14 cellular contexts compared by ENCODE assay signal in genomic region chr21:42638266-42638863, GRCh38. TPM values are rescaled to one million over a fixed set of nuclear protein-coding genes. Genes with fewer than 3 reads are reported as not detected.
A peak's percentile ranks its signal among the peaks of the same experiment; 100 is the strongest.
DNase-seq lines count a peak whose midpoint lies in the region; ATAC-seq and TF ChIP-seq lines count a peak whose summit lies in the region.
"Had no signal": no experiment of that assay in that cellular context is flagged by ENCODE, and none has a peak within 500 bp of the region (broad histone marks: within the 10 kb centered on the region; RNA-seq: fewer than 3 reads in every experiment).

No MANE protein-coding gene starts in this region.

- no peak overlapping the region for H2BK5ac ChIP-seq in mesenchymal stem cell (ENCODE audit: low read depth, low read length, poor library complexity, severe bottlenecking)

- no peak overlapping the region for H3K9ac ChIP-seq in mesenchymal stem cell (ENCODE audit: low read length)
- H3K9ac ChIP-seq: BLaER1 treated with 17β-estradiol and CSF1 and Interleukin-3, amounts not matched to agents 10 nM and 100 nM had no signal

- H3K79me1 ChIP-seq in mesenchymal stem cell (replicated peaks; ENCODE audit: low read length, poor library complexity, severe bottlenecking), result no peaks in the 10 kb centered on the region

- peak overlapping the region; percentile 14 for H2BK15ac ChIP-seq in mesenchymal stem cell (ENCODE audit: low read depth, poor library complexity, severe bottlenecking)

- H2BK12ac ChIP-seq in mesenchymal stem cell (ENCODE audit: low read length in 2 of 2), result peak overlapping the region in 1 of 2 experiments; percentile 45

- H3K79me2 ChIP-seq in GM23338 (replicated peaks; ENCODE audit: insufficient read depth), result no peaks in the 10 kb centered on the region

- H3K27me3 Mint-ChIP-seq in GM23338 (ENCODE audit: insufficient read depth, low read depth, poor library complexity) (no peaks in the 10 kb centered on the region), chondrocyte (ENCODE audit: low read depth) (peaks cover 36% of the 10 kb centered on the region)

- no peak overlapping the region for H2AK5ac ChIP-seq in mesenchymal stem cell (ENCODE audit: low read length, severe bottlenecking)

- no peak overlapping the region for H3K4me3 ChIP-seq in GM23338
- no peak overlapping the region for H3K4me3 ChIP-seq in mesenchymal stem cell (ENCODE audit: insufficient read depth in 1 of 2, low read depth in 1 of 2, low read length in 2 of 2)
- no peak overlapping the region for H3K4me3 ChIP-seq in spleen
- H3K4me3 ChIP-seq: BLaER1 treated with 17β-estradiol and CSF1 and Interleukin-3, amounts not matched to agents 10 nM and 100 nM; GM12878; HAP-1 had no signal

- no peak overlapping the region for H3K23ac ChIP-seq in mesenchymal stem cell (ENCODE audit: low read length in 2 of 2)

- no peak overlapping the region for H3K27ac ChIP-seq in GM23338 (ENCODE audit: low read depth)
- H3K27ac ChIP-seq in mesenchymal stem cell (ENCODE audit: low read length, poor library complexity, severe bottlenecking), result no peak overlapping the region
- no peak overlapping the region for H3K27ac ChIP-seq in spleen
- H3K27ac ChIP-seq: BLaER1 treated with 17β-estradiol and CSF1 and Interleukin-3, amounts not matched to agents 10 nM and 100 nM had no signal

- H3K18ac ChIP-seq in mesenchymal stem cell (ENCODE audit: low read depth in 1 of 2, low read length in 2 of 2), result peak overlapping the region in 1 of 2 experiments; percentile 55

- H4K8ac ChIP-seq in mesenchymal stem cell (ENCODE audit: low read length), result no peak overlapping the region

- H3K14ac ChIP-seq in mesenchymal stem cell (ENCODE audit: low read length in 2 of 2), result no peak overlapping the region

- POLR2A ChIA-PET in GM10248 (lab: Yijun Ruan, JAX), result no interaction called here

- no peak for DNase-seq in GM23338 (ENCODE audit: low spot score)
- DNase-seq in chondrocyte (ENCODE audit: low spot score), result peak; percentile 46
- no peak for DNase-seq in mesenchymal stem cell
- DNase-seq in spleen, result peak; percentile 55
- DNase-seq in GM10248 (ENCODE audit: extremely low spot score), result no peak
- no peak for DNase-seq in activated effector memory CD4-positive, alpha-beta T cell treated with Interleukin-2 at 50 U/mL for 16 hours
- no peak for DNase-seq in SHP77 treated with DMSO at 0.1 percent for 48 hours (lab: John Stamatoyannopoulos, UW)
- DNase-seq: 8988T; CD4-positive, CD25-positive, alpha-beta regulatory T cell; DMS 273 treated with DMSO at 0.1 percent for 48 hours had no signal

- 0 out of 2 replicates have a peak, but pooled peaks cover 4% of the 10 kb centered on the region for H3F3A ChIP-seq in GM23338 (replicated peaks; ENCODE audit: low read depth)

- H3K9me3 Mint-ChIP-seq in GM23338 (no peaks in the 10 kb centered on the region), chondrocyte (ENCODE audit: low read depth) (no peaks in the 10 kb centered on the region)
- H3K9me3 Mint-ChIP-seq: CD4-positive, CD25-positive, alpha-beta regulatory T cell had no signal

- WGBS in mesenchymal stem cell, result 83% methylated on average over 18 of the region's 19 CpGs
- 49 to 55% (median 55%) methylated on average over 17 to 19 of the region's 19 CpGs for WGBS in spleen, 5 donors

- peak overlapping the region in 1 of 2 experiments; percentile 54 for H3K4ac ChIP-seq in mesenchymal stem cell (ENCODE audit: low read depth in 1 of 2, low read length in 2 of 2)

- H3K9me2 ChIP-seq in GM23338 (ENCODE audit: insufficient read depth), result no peaks in the 10 kb centered on the region

- intact Hi-C loops in spleen (cut with DNase I; ENCODE audit: low total_unique reads), result no loop called here

- H4K20me1 ChIP-seq in GM23338 (replicated peaks; ENCODE audit: insufficient read depth), result no peaks in the 10 kb centered on the region

- H3K4me1 ChIP-seq in GM23338 (ENCODE audit: insufficient read depth) (peaks cover 18% of the 10 kb centered on the region; the same call in 1 of the 2 replicates), mesenchymal stem cell (ENCODE audit: control insufficient read depth, insufficient read depth, low read depth, low read length) (peaks cover 9% of the 10 kb centered on the region), spleen (peaks cover 0 to 14% (median 7%) of the 10 kb centered on the region in 6 donors)
- H3K4me1 ChIP-seq: BLaER1 treated with 17β-estradiol and CSF1 and Interleukin-3, amounts not matched to agents 10 nM and 100 nM; HAP-1 had no signal

- H3K27me3 ChIP-seq in GM23338 (ENCODE audit: insufficient read depth) (no peaks in the 10 kb centered on the region), mesenchymal stem cell (ENCODE audit: control insufficient read depth in 1 of 2, insufficient read depth in 1 of 2, low read length in 2 of 2) (peaks cover 24 to 25% of the 10 kb centered on the region in 2 experiments), spleen (replicated peaks in 1 of 7) (peaks cover 0 to 59% (median 0%) of the 10 kb centered on the region in 7 donors)

- H3K4me1 Mint-ChIP-seq in GM23338 (peaks cover 27% of the 10 kb centered on the region), chondrocyte (ENCODE audit: low read depth) (no peaks in the 10 kb centered on the region)
- H3K4me1 Mint-ChIP-seq: CD4-positive, CD25-positive, alpha-beta regulatory T cell; IgD-negative memory B cell had no signal

- H3K36me3 Mint-ChIP-seq in GM23338 (ENCODE audit: low read depth), result no peaks in the 10 kb centered on the region
- no peaks in the 10 kb centered on the region for H3K36me3 Mint-ChIP-seq in chondrocyte (ENCODE audit: low read depth)
- H3K36me3 Mint-ChIP-seq: CD4-positive, CD25-positive, alpha-beta regulatory T cell; IgD-negative memory B cell had no signal

- H2BK120ac ChIP-seq in mesenchymal stem cell (ENCODE audit: low read depth, low read length), result peak overlapping the region; percentile 15

- H3K9me3 ChIP-seq in mesenchymal stem cell (ENCODE audit: control insufficient read depth, low read length) (no peaks in the 10 kb centered on the region), spleen (no peaks in the 10 kb centered on the region)
- H3K9me3 ChIP-seq: BLaER1 treated with 17β-estradiol and CSF1 and Interleukin-3, amounts not matched to agents 10 nM and 100 nM; HAP-1 had no signal

- no peak overlapping the region for H3K4me3 Mint-ChIP-seq in GM23338
- no peak overlapping the region for H3K4me3 Mint-ChIP-seq in chondrocyte (ENCODE audit: unreplicated experiment)
- H3K4me3 Mint-ChIP-seq: CD4-positive, CD25-positive, alpha-beta regulatory T cell; IgD-negative memory B cell had no signal

- no peaks in the 10 kb centered on the region for H3K36me3 ChIP-seq in GM23338 (ENCODE audit: insufficient read depth)
- H3K36me3 ChIP-seq in mesenchymal stem cell (ENCODE audit: control insufficient read depth in 1 of 2, insufficient read depth in 2 of 2, low read depth in 1 of 2, low read length in 2 of 2), result no peaks in the 10 kb centered on the region
- no peaks in the 10 kb centered on the region for H3K36me3 ChIP-seq in spleen
- H3K36me3 ChIP-seq: BLaER1 treated with 17β-estradiol and CSF1 and Interleukin-3, amounts not matched to agents 10 nM and 100 nM; HAP-1 had no signal

- peak overlapping the region; percentile 85 for H2AFZ ChIP-seq in GM23338
- H2AFZ ChIP-seq in mesenchymal stem cell (ENCODE audit: low read depth, low read length), result no peak overlapping the region

- no peak for ATAC-seq in GM23338
- ATAC-seq: GM12878 had no signal

- no peak for TF ChIP-seq POLR2A in spleen (IDR thresholded peaks at IDR 0.05)

- no peak overlapping the region for H3K27ac Mint-ChIP-seq in GM23338
- H3K27ac Mint-ChIP-seq in chondrocyte (ENCODE audit: unreplicated experiment), result no peak overlapping the region
- H3K27ac Mint-ChIP-seq: CD4-positive, CD25-positive, alpha-beta regulatory T cell; IgD-negative memory B cell had no signal

- H4K91ac ChIP-seq in mesenchymal stem cell (ENCODE audit: low read length), result no peak overlapping the region

- CTCF ChIA-PET in GM10248 (lab: Yijun Ruan, JAX), result interaction anchor here (1.1 kb wide), 1 partner anchor 22 kb away, joined by 3 read pairs; no protein-coding TSS in a partner anchor

- no peak for TF ChIP-seq CTCF in GM23338 (conservative IDR thresholded peaks at IDR 0.05; ENCODE audit: low read depth in 2 of 2)
- no peak for TF ChIP-seq CTCF in chondrocyte (IDR thresholded peaks at IDR 0.05)
- no peak for TF ChIP-seq CTCF in spleen (IDR thresholded peaks at IDR 0.05 in 8 of 11, conservative IDR thresholded peaks at IDR 0.05 in 3 of 11)
- no peak for TF ChIP-seq CTCF in GM10248 (IDR thresholded peaks at IDR 0.05; ENCODE audit: control extremely low read depth, extremely low read depth, low read depth, missing control alignments)

- no peak overlapping the region for H3K4me2 ChIP-seq in GM23338
- no peak overlapping the region for H3K4me2 ChIP-seq in mesenchymal stem cell (ENCODE audit: low read length, poor library complexity, severe bottlenecking)
- H3K4me2 ChIP-seq: BLaER1 treated with 17β-estradiol and CSF1 and Interleukin-3, amounts not matched to agents 10 nM and 100 nM had no signal

RNA-seq across cellular contexts. Expression of gene PDE9A, which starts 15.1 kb away (rescaled TPM):
- total RNA-seq in GM23338 (2014; rRNA removed; shearing (Covaris generic)), result 26.5 and 33.3 TPM in 2 replicates
- polyA plus RNA-seq in GM23338 (2016; fragmentation: Nextera tagmentation; extraction: Ambion mirVana) (27.2 and 31.1 TPM in 2 replicates), spleen (10 to 100 TPM in 2 of 3 donors, 1 to 10 TPM in 1; 7.9 to 33.5 (median 18.2) TPM)
- total RNA-seq in chondrocyte (0.60 to 1.2 TPM (median 1.1 TPM) in 3 replicates), spleen (10 to 100 TPM; 15.1 to 45.5 (median 24.9) TPM)
- 24.7 TPM for polyA plus RNA-seq in mesenchymal stem cell (2013, experiment 1 of 2)
- 24.2 TPM for polyA plus RNA-seq in mesenchymal stem cell (2013, experiment 2 of 2)
- polyA plus RNA-seq: IgD-negative memory B cell had no signal

Comparison
In these comparisons a context has a peak if more than half of its experiments do, and no peak if none do; other contexts are left out.
1. DNase-seq: peak in chondrocyte (single experiment) and spleen (single experiment); none in GM23338 (single experiment), mesenchymal stem cell (single experiment), GM10248 (single experiment), activated effector memory CD4-positive, alpha-beta T cell treated with Interleukin-2 at 50 U/mL for 16 hours (single experiment) and SHP77 treated with DMSO at 0.1 percent for 48 hours (single experiment).